In the genomic region with DNA sequence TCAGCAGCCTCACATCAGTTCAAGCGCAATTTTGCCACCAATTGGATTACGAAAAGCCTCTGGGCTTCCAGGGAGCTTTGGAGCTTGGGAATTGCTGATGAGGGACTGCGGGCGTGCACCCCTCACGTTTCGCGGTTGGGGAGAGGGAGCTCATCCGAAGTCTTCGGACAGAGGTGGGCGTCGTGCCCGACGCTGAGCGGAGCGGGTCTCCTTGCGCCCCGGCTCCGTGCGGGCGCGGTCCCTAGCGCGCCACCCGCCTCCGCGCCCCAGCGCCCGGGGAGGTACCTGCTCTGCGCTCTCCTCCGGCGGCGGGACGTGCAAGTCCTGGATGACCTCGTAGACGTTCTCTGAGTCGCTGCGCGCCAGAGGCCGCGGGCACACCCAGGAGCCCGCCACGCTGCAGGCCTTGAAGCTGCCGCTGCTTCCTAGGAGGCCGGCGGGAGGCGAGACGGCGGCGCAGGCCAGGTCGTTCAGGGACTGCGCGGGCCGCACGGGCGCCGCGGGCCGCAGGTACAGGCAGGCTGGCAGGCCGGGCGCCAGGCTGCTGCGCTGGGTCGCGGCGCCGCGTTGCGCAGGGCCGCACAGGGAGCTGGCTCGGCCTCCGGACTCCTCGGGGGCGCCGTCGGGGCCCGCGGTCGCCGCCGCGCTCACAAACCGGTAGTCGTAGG, we compare ENCODE assay signal across 9 cellular contexts. TPM values are rescaled to one million over a fixed set of nuclear protein-coding genes. Genes with fewer than 3 reads are reported as not detected.
DNase-seq lines count a peak whose midpoint lies in the region; ATAC-seq and TF ChIP-seq lines count a peak whose summit lies in the region.
"Had no signal": no experiment of that assay in that cellular context is flagged by ENCODE, and none has a peak within 500 bp of the region (broad histone marks: within the 10 kb centered on the region; RNA-seq: fewer than 3 reads in every experiment).

No MANE protein-coding gene starts in this region.

- H3K9me3 Mint-ChIP-seq in glutamatergic neuron (ENCODE audit: unreplicated experiment) = peaks cover 5% of the 10 kb centered on the region
- no peaks in the 10 kb centered on the region for H3K9me3 Mint-ChIP-seq in natural killer cell treated with Interleukin-12 subunit alpha and Interleukin-12 subunit beta and Interleukin-15 and Interleukin-18, amount 100 ng/mL, for 72 hours

- no peaks in the 10 kb centered on the region for H3K36me3 Mint-ChIP-seq in glutamatergic neuron (ENCODE audit: unreplicated experiment)
- no peaks in the 10 kb centered on the region for H3K36me3 Mint-ChIP-seq in natural killer cell treated with Interleukin-12 subunit alpha and Interleukin-12 subunit beta and Interleukin-15 and Interleukin-18, amount 100 ng/mL, for 72 hours

- H3K27me3 Mint-ChIP-seq in glutamatergic neuron (ENCODE audit: unreplicated experiment) = peaks cover 26% of the 10 kb centered on the region
- H3K27me3 Mint-ChIP-seq in natural killer cell treated with Interleukin-12 subunit alpha and Interleukin-12 subunit beta and Interleukin-15 and Interleukin-18, amount 100 ng/mL, for 72 hours = no peaks in the 10 kb centered on the region

- H3K4me1 ChIP-seq in parathyroid adenoma = peaks cover 8% of the 10 kb centered on the region

- H3K27ac ChIP-seq in parathyroid adenoma = no peak overlapping the region

- no peak for ATAC-seq in activated CD4-positive, CD25-positive, alpha-beta regulatory T cell treated with anti-CD3 and anti-CD28 coated beads, Interleukin-2, amount 50 U/mL, for 24 hours
- no peak for ATAC-seq in natural killer cell treated with Interleukin-12 subunit alpha and Interleukin-12 subunit beta and Interleukin-15 and Interleukin-18, amount 100 ng/mL, for 72 hours
- no peak for ATAC-seq in HG02588 (IDR thresholded peaks at IDR 0.05; ENCODE audit: unreplicated experiment)

- no peaks in the 10 kb centered on the region for H3K36me3 ChIP-seq in parathyroid adenoma (ENCODE audit: control insufficient read depth, insufficient read depth, low read length)

- peak overlapping the region; percentile 41 for H3K4me2 ChIP-seq in parathyroid adenoma (ENCODE audit: low read length)
- H3K4me2 ChIP-seq: SK-N-SH had no signal

- peak overlapping the region; percentile 74 for H3K4me3 Mint-ChIP-seq in glutamatergic neuron (ENCODE audit: unreplicated experiment)
- no peak overlapping the region for H3K4me3 Mint-ChIP-seq in natural killer cell treated with Interleukin-12 subunit alpha and Interleukin-12 subunit beta and Interleukin-15 and Interleukin-18, amount 100 ng/mL, for 72 hours

- DNase-seq in DMS53 treated with DMSO at 0.1 percent for 48 hours (lab: John Stamatoyannopoulos, UW; ENCODE audit: unreplicated experiment) = peak; percentile 64
- peak; percentile 78 for DNase-seq in NCI-H748 (lab: John Stamatoyannopoulos, UW; ENCODE audit: unreplicated experiment)
- DNase-seq in glutamatergic neuron = no peak
- no peak for DNase-seq in natural killer cell treated with Interleukin-12 subunit alpha and Interleukin-12 subunit beta and Interleukin-15 and Interleukin-18, amount 100 ng/mL, for 72 hours (ENCODE audit: low spot score)
- no peak for DNase-seq in NCI-H2081 treated with DMSO at 0.1 percent for 48 hours (lab: John Stamatoyannopoulos, UW)
- DNase-seq: SK-N-SH had no signal

- peaks cover 10% of the 10 kb centered on the region for H3K4me1 Mint-ChIP-seq in glutamatergic neuron (ENCODE audit: low read depth, unreplicated experiment)
- peaks cover 21 to 25% of the 10 kb centered on the region in 2 donors for H3K4me1 Mint-ChIP-seq in natural killer cell treated with Interleukin-12 subunit alpha and Interleukin-12 subunit beta and Interleukin-15 and Interleukin-18, amount 100 ng/mL, for 72 hours (ENCODE audit: low read depth in 2 of 2)

- TF ChIP-seq CTCF in glutamatergic neuron (IDR thresholded peaks at IDR 0.05; ENCODE audit: partially characterized antibody, unreplicated experiment) = no peak
- no peak for TF ChIP-seq CTCF in parathyroid adenoma (IDR thresholded peaks at IDR 0.05)

- no peak overlapping the region for H3K27ac Mint-ChIP-seq in glutamatergic neuron (ENCODE audit: unreplicated experiment)
- no peak overlapping the region for H3K27ac Mint-ChIP-seq in natural killer cell treated with Interleukin-12 subunit alpha and Interleukin-12 subunit beta and Interleukin-15 and Interleukin-18, amount 100 ng/mL, for 72 hours

- no peak overlapping the region for H2AFZ ChIP-seq in parathyroid adenoma

- no peaks in the 10 kb centered on the region for H3K27me3 ChIP-seq in parathyroid adenoma (ENCODE audit: control insufficient read depth, insufficient read depth, low read length)

- no peaks in the 10 kb centered on the region for H3K79me2 ChIP-seq in parathyroid adenoma

- no peak overlapping the region for H3K4me3 ChIP-seq in parathyroid adenoma (ENCODE audit: low read depth, low read length)

- H3K9ac ChIP-seq in parathyroid adenoma = no peak overlapping the region
- H3K9ac ChIP-seq: SK-N-SH had no signal

- H3K9me3 ChIP-seq in parathyroid adenoma (ENCODE audit: control insufficient read depth, low read length) = no peaks in the 10 kb centered on the region
- H3K9me3 ChIP-seq: SK-N-SH had no signal

RNA-seq across cellular contexts. Expression of gene ARHGAP27, which starts 3.2 kb away (rescaled TPM):
- total RNA-seq in glutamatergic neuron (ENCODE audit: unreplicated experiment) = 3.5 TPM
- total RNA-seq in natural killer cell treated with Interleukin-12 subunit alpha and Interleukin-12 subunit beta and Interleukin-15 and Interleukin-18, amount 100 ng/mL, for 72 hours = 100 to 1,000 TPM in 1 of 2 donors, 10 to 100 TPM in 1; 79.1 to 102 TPM

Comparison
In these comparisons a context has a peak if more than half of its experiments do, and no peak if none do; other contexts are left out.
1. DNase-seq: peak in DMS53 treated with DMSO at 0.1 percent for 48 hours (single experiment) and NCI-H748 (single experiment); none in glutamatergic neuron (single experiment), natural killer cell treated with Interleukin-12 subunit alpha and Interleukin-12 subunit beta and Interleukin-15 and Interleukin-18, amount 100 ng/mL, for 72 hours (single experiment) and NCI-H2081 treated with DMSO at 0.1 percent for 48 hours (single experiment).
2. RNA of gene ARHGAP27, which starts 3.2 kb away (total RNA-seq): 79.1 to 102 TPM in natural killer cell treated with Interleukin-12 subunit alpha and Interleukin-12 subunit beta and Interleukin-15 and Interleukin-18, amount 100 ng/mL, for 72 hours; 3.5 TPM in glutamatergic neuron (single experiment); every median in the first group is over 10 times any median in the second.